In genomic region chrX:47662144-47662657, GRCh38 we compare ENCODE assay signal across 9 cellular contexts. TPM values are rescaled to one million over a fixed set of nuclear protein-coding genes. Genes with fewer than 3 reads are reported as not detected.
A peak's percentile ranks its signal among the peaks of the same experiment; 100 is the strongest.
DNase-seq lines count a peak whose midpoint lies in the region; ATAC-seq and TF ChIP-seq lines count a peak whose summit lies in the region.
"Had no signal": no experiment of that assay in that cellular context is flagged by ENCODE, and none has a peak within 500 bp of the region (broad histone marks: within the 10 kb centered on the region; RNA-seq: fewer than 3 reads in every experiment).

No MANE protein-coding gene starts in this region.

- H3K36me3 ChIP-seq in esophagus muscularis mucosa, result peaks cover 0 to 4% (median 2%) of the 10 kb centered on the region in 4 donors

- intact Hi-C loops in esophagus muscularis mucosa (cut with DNase I), result no loop called here

- no peak overlapping the region for H3K27ac ChIP-seq in esophagus muscularis mucosa (replicated peaks in 1 of 4)

- H3K9me3 Mint-ChIP-seq in nephron progenitor cell, result peaks cover 54% of the 10 kb centered on the region
- H3K9me3 Mint-ChIP-seq: IgD-negative memory B cell had no signal

- ATAC-seq in HG03571 (IDR thresholded peaks at IDR 0.05; ENCODE audit: unreplicated experiment) (no peak), GM18867 (IDR thresholded peaks at IDR 0.05; ENCODE audit: unreplicated experiment) (no peak)

- no peak overlapping the region for H3K4me3 ChIP-seq in esophagus muscularis mucosa

- peaks cover 5% of the 10 kb centered on the region for H3K36me3 Mint-ChIP-seq in nephron progenitor cell (ENCODE audit: low read depth)
- H3K36me3 Mint-ChIP-seq: IgD-negative memory B cell had no signal

- H3K4me1 ChIP-seq in esophagus muscularis mucosa, result peaks cover 0 to 14% (median 4%) of the 10 kb centered on the region in 4 donors

- H3K27me3 ChIP-seq in esophagus muscularis mucosa, result no peaks in the 10 kb centered on the region

- peaks cover 3% of the 10 kb centered on the region for H3K27me3 Mint-ChIP-seq in nephron progenitor cell (ENCODE audit: low read depth, poor library complexity)

- H3K9me3 ChIP-seq in esophagus muscularis mucosa, result no peaks in the 10 kb centered on the region

- no peak overlapping the region for H3K27ac Mint-ChIP-seq in nephron progenitor cell
- H3K27ac Mint-ChIP-seq: IgD-negative memory B cell had no signal

- TF ChIP-seq CTCF in esophagus muscularis mucosa (IDR thresholded peaks at IDR 0.05) (no peak), nephron progenitor cell (IDR thresholded peaks at IDR 0.05) (no peak)

- 56% methylated on average over 1 of the region's 1 CpG for WGBS in esophagus muscularis mucosa

- no peak for TF ChIP-seq POLR2A in esophagus muscularis mucosa (IDR thresholded peaks at IDR 0.05; ENCODE audit: low read depth)

- H3K4me1 Mint-ChIP-seq in nephron progenitor cell, result peaks cover 5% of the 10 kb centered on the region

- no peak overlapping the region for H3K4me3 Mint-ChIP-seq in nephron progenitor cell
- H3K4me3 Mint-ChIP-seq: IgD-negative memory B cell had no signal

- TF ChIP-seq EP300 in esophagus muscularis mucosa (IDR thresholded peaks at IDR 0.05), result no peak

- peak; percentile 1 for DNase-seq in activated CD4-positive, CD25-positive, alpha-beta regulatory T cell treated with anti-CD3 and anti-CD28 coated beads, Interleukin-2, amount 50 U/mL, for 16 hours (ENCODE audit: low read depth, low spot score)
- no peak for DNase-seq in activated CD4-positive, CD25-positive, alpha-beta regulatory T cell treated with anti-CD3 and anti-CD28 coated beads, Interleukin-2, amount 50 U/mL, for 72 hours
- peak; percentile 11 for DNase-seq in T1000 (lab: John Stamatoyannopoulos, UW)
- DNase-seq in esophagus muscularis mucosa (ENCODE audit: extremely low spot score), result peak; percentile 55
- peak; percentile 39 to 52 (median 39) for DNase-seq in stimulated activated CD4-positive, alpha-beta T cell treated with anti-CD3 and anti-CD28 coated beads, TNF-alpha, amount 100 ng/mL, for 48 hours (ENCODE audit: low read depth in 3 of 3)
- no peak for DNase-seq in nephron progenitor cell

RNA-seq across cellular contexts. Expression of gene UXT, which starts 3.2 kb away (rescaled TPM):
- total RNA-seq in esophagus muscularis mucosa, result 10 to 100 TPM; 75.9 to 98.0 (median 90.4) TPM

RNA-seq across cellular contexts. Expression of gene ELK1, which starts 11.8 kb away (rescaled TPM):
- total RNA-seq in esophagus muscularis mucosa, result 10 to 100 TPM; 19.1 to 35.3 (median 25.1) TPM

RNA-seq across cellular contexts. Expression of gene CFP, which starts 32.5 kb away (rescaled TPM):
- total RNA-seq in esophagus muscularis mucosa, result 10 to 100 TPM in 2 of 4 donors, 1 to 10 TPM in 2; 6.8 to 16.1 (median 9.9) TPM

RNA-seq across cellular contexts. Expression of gene SYN1, which starts 42.5 kb away (rescaled TPM):
- total RNA-seq in esophagus muscularis mucosa, result under 1 TPM; 0.42 to 0.98 (median 0.56) TPM

Comparison
In these comparisons a context has a peak if more than half of its experiments do, and no peak if none do; other contexts are left out.
1. DNase-seq: peak in activated CD4-positive, CD25-positive, alpha-beta regulatory T cell treated with anti-CD3 and anti-CD28 coated beads, Interleukin-2, amount 50 U/mL, for 16 hours (single experiment), T1000 (single experiment), esophagus muscularis mucosa (single experiment) and stimulated activated CD4-positive, alpha-beta T cell treated with anti-CD3 and anti-CD28 coated beads, TNF-alpha, amount 100 ng/mL, for 48 hours (3 of 3); none in activated CD4-positive, CD25-positive, alpha-beta regulatory T cell treated with anti-CD3 and anti-CD28 coated beads, Interleukin-2, amount 50 U/mL, for 72 hours (single experiment) and nephron progenitor cell (single experiment).